ENCODE assay signal across 1 cellular context in genomic region chr20:32541917-32542615, GRCh38.
A peak's percentile ranks its signal among the peaks of the same experiment; 100 is the strongest.
TF ChIP-seq lines count a peak whose summit lies in the region.

No MANE protein-coding gene starts in this region.

TF ChIP-seq in HepG2, 621 proteins besides CTCF, POLR2A, EP300 and RAD21 (continued from another document):
- TF ChIP-seq ZFP36L1 (CRISPR knock-in tag; IDR thresholded peaks at IDR 0.05) (0 out of 2 replicates have a peak, but pooled peaks have one; percentile 21), NFRKB (IDR thresholded peaks at IDR 0.05) (0 out of 2 replicates have a peak, but pooled peaks have one; percentile 26), PHF5A (CRISPR knock-in tag; IDR thresholded peaks at IDR 0.05; ENCODE audit: low read depth, unreplicated experiment) (no peak), SMAD1 (CRISPR knock-in tag; IDR thresholded peaks at IDR 0.05; ENCODE audit: borderline replicate concordance, low read depth) (0 out of 2 replicates have a peak, but pooled peaks have one; percentile 14), SMAD9 (CRISPR knock-in tag; IDR thresholded peaks at IDR 0.05) (0 out of 2 replicates have a peak, but pooled peaks have one; percentile 6), ZUFSP (CRISPR knock-in tag; IDR thresholded peaks at IDR 0.05; ENCODE audit: borderline replicate concordance) (peak; percentile 93), ZNF121 (CRISPR knock-in tag; IDR thresholded peaks at IDR 0.05) (peak; percentile 82), ZMYM3 (CRISPR knock-in tag; IDR thresholded peaks at IDR 0.05) (peak; percentile 32; the same call in 1 of the 2 replicates), NR2C2 (CRISPR knock-in tag; IDR thresholded peaks at IDR 0.05; ENCODE audit: borderline replicate concordance) (0 out of 2 replicates have a peak, but pooled peaks have one; percentile 0), ZNF510 (CRISPR knock-in tag; IDR thresholded peaks at IDR 0.05; ENCODE audit: low read depth) (0 out of 2 replicates have a peak, but pooled peaks have one; percentile 5), NR2F6 (IDR thresholded peaks at IDR 0.05) (0 out of 2 replicates have a peak, but pooled peaks have one; percentile 25), NR2F6 (CRISPR knock-in tag; IDR thresholded peaks at IDR 0.05) (no peak), NFKB2 (CRISPR knock-in tag; IDR thresholded peaks at IDR 0.05; ENCODE audit: borderline replicate concordance) (0 out of 2 replicates have a peak, but pooled peaks have one; percentile 14), ISL2 (CRISPR knock-in tag; IDR thresholded peaks at IDR 0.05) (no peak)
- TF ChIP-seq, protein P1, sequence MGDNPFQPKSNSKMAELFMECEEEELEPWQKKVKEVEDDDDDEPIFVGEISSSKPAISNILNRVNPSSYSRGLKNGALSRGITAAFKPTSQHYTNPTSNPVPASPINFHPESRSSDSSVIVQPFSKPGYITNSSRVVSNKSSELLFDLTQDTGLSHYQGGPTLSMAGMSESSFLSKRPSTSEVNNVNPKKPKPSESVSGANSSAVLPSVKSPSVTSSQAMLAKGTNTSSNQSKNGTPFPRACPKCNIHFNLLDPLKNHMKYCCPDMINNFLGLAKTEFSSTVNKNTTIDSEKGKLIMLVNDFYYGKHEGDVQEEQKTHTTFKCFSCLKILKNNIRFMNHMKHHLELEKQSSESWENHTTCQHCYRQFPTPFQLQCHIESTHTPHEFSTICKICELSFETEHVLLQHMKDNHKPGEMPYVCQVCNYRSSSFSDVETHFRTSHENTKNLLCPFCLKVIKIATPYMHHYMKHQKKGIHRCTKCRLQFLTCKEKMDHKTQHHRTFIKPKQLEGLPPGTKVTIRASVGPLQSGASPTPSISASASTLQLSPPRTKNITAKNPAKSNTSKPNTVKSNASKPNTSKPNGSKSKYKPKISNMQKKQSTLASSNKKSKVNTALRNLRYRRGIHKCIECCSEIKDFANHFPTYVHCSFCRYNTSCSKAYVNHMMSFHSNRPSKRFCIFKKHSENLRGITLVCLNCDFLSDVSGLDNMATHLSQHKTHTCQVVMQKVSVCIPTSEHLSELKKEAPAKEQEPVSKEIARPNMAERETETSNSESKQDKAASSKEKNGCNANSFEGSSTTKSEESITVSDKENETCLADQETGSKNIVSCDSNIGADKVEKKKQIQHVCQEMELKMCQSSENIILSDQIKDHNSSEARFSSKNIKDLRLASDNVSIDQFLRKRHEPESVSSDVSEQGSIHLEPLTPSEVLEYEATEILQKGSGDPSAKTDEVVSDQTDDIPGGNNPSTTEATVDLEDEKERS (CRISPR knock-in tag; IDR thresholded peaks at IDR 0.05): no peak
